Comparison of ENCODE assay signal across 8 cellular contexts in the genomic region with DNA sequence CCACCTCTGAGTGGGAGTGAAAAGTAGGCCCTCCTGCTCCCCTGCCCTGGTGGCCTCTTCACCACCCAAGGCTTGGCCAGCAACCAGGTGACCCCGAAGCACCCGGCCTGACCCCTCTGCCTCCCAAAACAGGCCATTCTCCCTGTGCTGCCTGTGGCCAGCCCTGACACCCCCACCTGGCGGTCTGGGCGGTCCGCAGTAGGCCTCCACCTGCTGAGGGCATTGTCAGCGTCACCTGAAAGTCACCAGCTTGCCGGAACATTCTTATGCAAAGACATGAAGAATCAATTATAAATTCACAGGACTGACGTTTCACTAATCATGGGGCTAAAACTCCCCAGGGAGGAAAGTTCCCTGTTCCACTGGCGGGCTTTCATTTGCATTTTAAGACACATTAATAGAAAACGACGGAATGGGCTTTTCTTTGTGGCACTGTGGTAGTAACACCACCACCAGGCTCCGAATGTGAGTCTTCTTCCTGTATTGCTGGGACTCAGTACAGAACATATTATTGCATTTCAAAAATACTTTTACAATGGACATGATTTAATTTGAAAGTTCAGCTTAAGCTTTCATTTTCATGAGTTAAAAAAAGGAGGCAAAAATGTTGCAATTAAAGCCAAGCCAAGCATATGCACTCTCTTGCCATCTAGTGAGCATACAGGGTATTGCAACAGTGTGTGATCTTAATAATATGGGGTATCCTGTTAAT. TPM values are rescaled to one million over a fixed set of nuclear protein-coding genes. Genes with fewer than 3 reads are reported as not detected.
DNase-seq lines count a peak whose midpoint lies in the region; FAIRE-seq and TF ChIP-seq lines count a peak whose summit lies in the region.

No MANE protein-coding gene starts in this region.

- H2BK5ac ChIP-seq in H1 (ENCODE audit: low read depth, low read length) = no peak overlapping the region

- H3K9ac ChIP-seq in H1 (replicated peaks in 1 of 4; ENCODE audit: extremely low read depth in 1 of 4, low read depth in 3 of 4, low read length in 3 of 4) = no peak overlapping the region

- FAIRE-seq in H1 (lab: Jason Lieb, UNC) = no peak

- H2AK5ac ChIP-seq in H1 (ENCODE audit: low read depth, low read length) = no peak overlapping the region

- CTCF ChIA-PET in GM10248 (lab: Yijun Ruan, JAX) = interaction anchor here (0.6 to 11.1 kb wide), 30 partner anchors 9 to 1342 kb away, joined by 3 to 103 read pairs (median 4); no protein-coding TSS in a partner anchor
- CTCF ChIA-PET in H1 (lab: Charles Lee; ENCODE audit: partially characterized antibody) = interaction anchor here (0.6 to 12.1 kb wide), 26 partner anchors 9 to 1595 kb away, joined by 3 to 152 read pairs (median 4); no protein-coding TSS in a partner anchor

- H3K14ac ChIP-seq in H1 (ENCODE audit: insufficient read length) = no peak overlapping the region

- WGBS in H1 (ENCODE audit: extremely low coverage in 1 of 2, insufficient coverage in 1 of 2, insufficient read length in 1 of 2, insufficient replicate concordance in 2 of 2, low coverage in 1 of 2, low lambda C conversion rate in 2 of 2, missing lambda C conversion rate in 1 of 2), 2 experiments = 60% methylated on average over 12 of the region's 12 CpGs; no CpG with 5 or more reads in 1 of the 2 experiments

- H3K23ac ChIP-seq in H1 (ENCODE audit: insufficient read length) = no peak overlapping the region

- no peaks in the 10 kb centered on the region for H3K79me1 ChIP-seq in H1 (ENCODE audit: low read depth, low read length)

- H3K79me2 ChIP-seq in H1 (ENCODE audit: control insufficient read depth in 1 of 2, insufficient read depth in 2 of 2, low read length in 2 of 2) = no peaks in the 10 kb centered on the region

- H2BK20ac ChIP-seq in H1 (ENCODE audit: low read length) = no peak overlapping the region

- peaks cover 0 to 5% (median 2%) of the 10 kb centered on the region in 4 experiments; a peak in 2 of 8 replicates for H3K36me3 ChIP-seq in H1 (ENCODE audit: control insufficient read depth in 2 of 4, insufficient read depth in 4 of 4, low read length in 3 of 4)

- no peak overlapping the region; a peak in 1 of 8 replicates for H3K4me3 ChIP-seq in H1 (ENCODE audit: extremely low read depth in 1 of 4, insufficient read depth in 2 of 4, low read depth in 3 of 4, low read length in 4 of 4)

- H3K4me1 ChIP-seq in H1 (replicated peaks in 1 of 4; ENCODE audit: control insufficient read depth in 3 of 4, insufficient read depth in 4 of 4, low read length in 3 of 4) = peaks cover 5 to 10% (median 9%) of the 10 kb centered on the region in 4 experiments

- H2BK15ac ChIP-seq in H1 (ENCODE audit: low read length) = no peak overlapping the region

- peak; percentile 51 to 54 for TF ChIP-seq RAD21 in H1 (IDR thresholded peaks at IDR 0.05 in 1 of 2, conservative IDR thresholded peaks at IDR 0.05 in 1 of 2; ENCODE audit: low read depth in 2 of 2, low read length in 2 of 2)

- TF ChIP-seq EP300 in H1 (IDR thresholded peaks at IDR 0.05; ENCODE audit: borderline replicate concordance in 1 of 2, low read depth in 2 of 2, low read length in 2 of 2) = no peak

- no peak overlapping the region for H3K4ac ChIP-seq in H1 (replicated peaks; ENCODE audit: insufficient read length, low read depth, low read length)

- H4K8ac ChIP-seq in H1 (ENCODE audit: extremely low read depth, insufficient read depth, low read length) = no peak overlapping the region

- TF ChIP-seq POLR2A in H1 (IDR thresholded peaks at IDR 0.05; ENCODE audit: control extremely low read depth in 1 of 2, low read depth in 2 of 2, low read length in 2 of 2) = no peak

- DNase-seq in AG08396 (ENCODE audit: low spot score) (peak; percentile 82), GM10248 (ENCODE audit: extremely low spot score) (peak; percentile 77), H4 (ENCODE audit: low spot score) (peak; percentile 16), KBM-7 (peak; percentile 54), SHP77 (lab: John Stamatoyannopoulos, UW) (peak; percentile 36 to 45), H1 (ENCODE audit: low read depth in 1 of 2, low spot score in 2 of 2) (no peak), midbrain (lab: John Stamatoyannopoulos, UW) (peak; percentile 70), D341Med (ENCODE audit: low spot score) (no peak)

- POLR2A ChIA-PET in GM10248 (lab: Yijun Ruan, JAX) (no interaction called here), H1 (lab: Charles Lee; ENCODE audit: partially characterized antibody) (interaction anchor here (1.2 to 1.8 kb wide), 2 partner anchors 14 to 21 kb away, joined by 3 to 4 read pairs; no protein-coding TSS in a partner anchor)

- H3K18ac ChIP-seq in H1 (ENCODE audit: extremely low read depth, low read length) = no peak overlapping the region

- H3K27ac ChIP-seq in H1 (ENCODE audit: low read depth, low read length) = no peak overlapping the region

- H4K5ac ChIP-seq in H1 (ENCODE audit: insufficient read length, low read depth, low read length) = no peak overlapping the region

- peak; percentile 82 for TF ChIP-seq CTCF in GM10248 (IDR thresholded peaks at IDR 0.05; ENCODE audit: control extremely low read depth, extremely low read depth, low read depth, missing control alignments)
- TF ChIP-seq CTCF in H1 (IDR thresholded peaks at IDR 0.05; ENCODE audit: control extremely low read depth in 1 of 3, insufficient read depth in 1 of 3, low read depth in 1 of 3, low read length in 3 of 3) = peak; percentile 4 to 74 (median 45)

- H3K56ac ChIP-seq in H1 (replicated peaks; ENCODE audit: insufficient read length, low read depth, low read length) = no peak overlapping the region

- no peaks in the 10 kb centered on the region for H3K9me3 ChIP-seq in H1 (ENCODE audit: insufficient read depth in 2 of 2, low read depth in 1 of 2, low read length in 1 of 2)

- no peak overlapping the region for H4K91ac ChIP-seq in H1 (replicated peaks; ENCODE audit: insufficient read length, low read length)

- no peaks in the 10 kb centered on the region for H3K27me3 ChIP-seq in H1 (replicated peaks in 1 of 4; ENCODE audit: control insufficient read depth in 3 of 4, extremely low read depth in 1 of 4, insufficient read depth in 3 of 4, low read length in 3 of 4)

- no peak overlapping the region for H2BK12ac ChIP-seq in H1 (ENCODE audit: low read depth, low read length)

- in situ Hi-C loops in KBM-7 (cut with MboI; ENCODE audit: low pct_unique_long_range_greater_than_20kb, low sequenced_read_pairs) = no loop called here

- peak overlapping the region in 1 of 2 experiments; percentile 23; a peak in 1 of 4 replicates for H3K4me2 ChIP-seq in H1 (ENCODE audit: insufficient read depth in 1 of 2, low read depth in 2 of 2, low read length in 2 of 2)

- no peak overlapping the region for H2AFZ ChIP-seq in H1 (ENCODE audit: low read length)

- peaks cover 0 to 2% of the 10 kb centered on the region in 2 experiments for H4K20me1 ChIP-seq in H1 (replicated peaks in 1 of 2; ENCODE audit: control insufficient read depth in 1 of 2, insufficient read depth in 2 of 2, low read length in 2 of 2)

- H3K23me2 ChIP-seq in H1 (ENCODE audit: low read depth, low read length) = no peaks in the 10 kb centered on the region

- no peak overlapping the region for H2BK120ac ChIP-seq in H1 (replicated peaks; ENCODE audit: low read depth, low read length)

TF ChIP-seq in H1, 55 proteins besides CTCF, POLR2A, EP300 and RAD21:
- no peak for TF ChIP-seq KDM5A (IDR thresholded peaks at IDR 0.05; ENCODE audit: low read length)
- TF ChIP-seq TEAD4 (IDR thresholded peaks at IDR 0.05; ENCODE audit: low read depth, low read length) = no peak
- TF ChIP-seq KDM1A (IDR thresholded peaks at IDR 0.05; ENCODE audit: borderline replicate concordance, low read length) = no peak
- no peak for TF ChIP-seq YY1 (IDR thresholded peaks at IDR 0.05; ENCODE audit: low read depth, low read length)
- no peak for TF ChIP-seq KDM4A (IDR thresholded peaks at IDR 0.05; ENCODE audit: low read depth, low read length, severe bottlenecking)
- TF ChIP-seq CEBPB (IDR thresholded peaks at IDR 0.05; ENCODE audit: low read depth, low read length) = peak; percentile 67; the same call in 1 of the 2 replicates
- no peak for TF ChIP-seq GABPA (IDR thresholded peaks at IDR 0.05; ENCODE audit: borderline replicate concordance, insufficient read depth, low read length)
- TF ChIP-seq, protein P1, sequence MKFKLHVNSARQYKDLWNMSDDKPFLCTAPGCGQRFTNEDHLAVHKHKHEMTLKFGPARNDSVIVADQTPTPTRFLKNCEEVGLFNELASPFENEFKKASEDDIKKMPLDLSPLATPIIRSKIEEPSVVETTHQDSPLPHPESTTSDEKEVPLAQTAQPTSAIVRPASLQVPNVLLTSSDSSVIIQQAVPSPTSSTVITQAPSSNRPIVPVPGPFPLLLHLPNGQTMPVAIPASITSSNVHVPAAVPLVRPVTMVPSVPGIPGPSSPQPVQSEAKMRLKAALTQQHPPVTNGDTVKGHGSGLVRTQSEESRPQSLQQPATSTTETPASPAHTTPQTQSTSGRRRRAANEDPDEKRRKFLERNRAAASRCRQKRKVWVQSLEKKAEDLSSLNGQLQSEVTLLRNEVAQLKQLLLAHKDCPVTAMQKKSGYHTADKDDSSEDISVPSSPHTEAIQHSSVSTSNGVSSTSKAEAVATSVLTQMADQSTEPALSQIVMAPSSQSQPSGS (IDR thresholded peaks at IDR 0.05; ENCODE audit: low read length) = no peak

RNA-seq across cellular contexts. Expression of a gene that starts 57.4 kb away (rescaled TPM):
- total RNA-seq in H4 (2014; rRNA removed; shearing (Covaris generic)) = 39.1 and 46.7 TPM in 2 replicates
- total RNA-seq in H1 (2021; fragmentation: NEBNext Ultra II Directional; extraction: Animal tissue kit (Norgen Biotek cat#: 25700)) = 32.7 and 40.2 TPM in 2 replicates
- 12.2 and 13.7 TPM in 2 replicates for polyA plus RNA-seq in H1 (2011; rRNA removed)
- polyA plus RNA-seq in H1 (2011; cell fraction: cytosol; rRNA removed) = 19.4 TPM
- polyA plus RNA-seq in H1 (2011; cell fraction: nucleus; rRNA removed) = 11.4 TPM
- 20.8 to 26.7 TPM (median 24.0 TPM) in 4 replicates for polyA plus RNA-seq in H1 (2012, experiment 1 of 2)
- 30.1 TPM for polyA plus RNA-seq in H1 (2012, experiment 2 of 2)
- polyA plus RNA-seq in H1 (2013, experiment 1 of 2) = 25.8 TPM
- polyA plus RNA-seq in H1 (2013, experiment 2 of 2) = 25.8 TPM
- polyA minus RNA-seq in H1 (2011; rRNA and poly(A)+ RNA removed) = 10.3 and 10.4 TPM in 2 replicates
- polyA minus RNA-seq in H1 (2011; cell fraction: cytosol; rRNA and poly(A)+ RNA removed) = 8.7 TPM
- 6.1 TPM for polyA minus RNA-seq in H1 (2011; cell fraction: nucleus; rRNA and poly(A)+ RNA removed)

Comparison
In these comparisons a context has a peak if more than half of its experiments do, and no peak if none do; other contexts are left out.
1. DNase-seq: peak in AG08396 (single experiment), GM10248 (single experiment), H4 (single experiment), KBM-7 (single experiment), SHP77 (2 of 2) and midbrain (single experiment); none in H1 (0 of 2) and D341Med (single experiment).